ENCODE assay signal across 8 cellular contexts in genomic region chr5:119411935-119412623, GRCh38. TPM values are rescaled to one million over a fixed set of nuclear protein-coding genes. Genes with fewer than 3 reads are reported as not detected.
A peak's percentile ranks its signal among the peaks of the same experiment; 100 is the strongest.
DNase-seq lines count a peak whose midpoint lies in the region; ATAC-seq and TF ChIP-seq lines count a peak whose summit lies in the region.

No MANE protein-coding gene starts in this region.

- POLR2A ChIA-PET in IMR-90 (lab: Charles Lee; ENCODE audit: unreplicated experiment) = no interaction called here
- POLR2A ChIA-PET in PC-3 (lab: Charles Lee; ENCODE audit: unreplicated experiment) = no interaction called here

- peaks cover 3% of the 10 kb centered on the region; the same call in 1 of the 2 replicates for H3K9me1 ChIP-seq in IMR-90 (ENCODE audit: insufficient read depth, low read length)

- TF ChIP-seq POLR2A in IMR-90 (IDR thresholded peaks at IDR 0.05; ENCODE audit: low read depth, low read length) = peak; percentile 58

- H3K27me3 ChIP-seq in DOHH2 (ENCODE audit: control insufficient read depth, low read length) (peaks cover 5% of the 10 kb centered on the region; the same call in 1 of the 2 replicates), IMR-90 (ENCODE audit: control insufficient read depth, insufficient read depth, low read length) (peaks cover 4% of the 10 kb centered on the region), PC-3 (ENCODE audit: low read length) (no peaks in the 10 kb centered on the region)

- H3K23ac ChIP-seq in IMR-90 (ENCODE audit: low read depth, low read length) = peak overlapping the region; percentile 34; the same call in 1 of the 2 replicates

- peaks cover 18% of the 10 kb centered on the region for H3K4me1 Mint-ChIP-seq in activated T-helper 17 cell treated with anti-CD3 and anti-CD28 coated beads, Interleukin-2, amount 50 U/mL, for 72 hours
- H3K4me1 Mint-ChIP-seq in natural killer cell = peaks cover 9 to 10% of the 10 kb centered on the region in 2 donors

- no peaks in the 10 kb centered on the region for H3K9me2 ChIP-seq in DOHH2 (replicated peaks; ENCODE audit: control insufficient read depth, low read length)
- H3K9me2 ChIP-seq in PC-3 (replicated peaks; ENCODE audit: low read length) = no peaks in the 10 kb centered on the region

- CTCF ChIA-PET in IMR-90 (lab: Yijun Ruan, JAX) = interaction anchor here (0.6 to 3.2 kb wide), 35 partner anchors 11 to 424 kb away, joined by 3 to 31 read pairs (median 3); partner anchors contain the start of genes DMXL1, DTWD2 and TNFAIP8
- CTCF ChIA-PET in PC-3 (lab: Charles Lee) = interaction anchor here (0.6 to 1.5 kb wide), 10 partner anchors 76 to 424 kb away, joined by 3 to 12 read pairs (median 4); partner anchors contain the start of genes DMXL1 and DTWD2

- H2BK15ac ChIP-seq in IMR-90 (ENCODE audit: low read depth, low read length) = no peak overlapping the region

- peak overlapping the region; percentile 78 for H3K18ac ChIP-seq in IMR-90 (ENCODE audit: low read depth, low read length)

- H3K4me3 ChIP-seq in DOHH2 (ENCODE audit: low read length) (peak overlapping the region; percentile 68), IMR-90 (ENCODE audit: insufficient read depth, low read depth, low read length) (peak overlapping the region; percentile 59), PC-3 (ENCODE audit: low read length) (peak overlapping the region; percentile 68), urinary bladder (ENCODE audit: low read depth, low read length) (peak overlapping the region; percentile 24)

- peak overlapping the region; percentile 15 for H2BK5ac ChIP-seq in IMR-90 (ENCODE audit: low read depth, low read length, poor library complexity, severe bottlenecking)

- in situ Hi-C loops in IMR-90 (cut with MboI; ENCODE audit: low sequenced_read_pairs) = loop anchor here (5.0 to 10.0 kb wide), 2 partner anchors 387 to 425 kb away; partner anchors contain the start of gene DTWD2

- no peak overlapping the region for H4K91ac ChIP-seq in IMR-90 (ENCODE audit: insufficient read depth, low read depth, low read length)

- no peaks in the 10 kb centered on the region for H3K27me3 Mint-ChIP-seq in activated T-helper 17 cell treated with anti-CD3 and anti-CD28 coated beads, Interleukin-2, amount 50 U/mL, for 72 hours
- H3K27me3 Mint-ChIP-seq in natural killer cell (ENCODE audit: low read depth in 2 of 2) = peaks cover 0 to 4% of the 10 kb centered on the region in 2 donors

- H3K79me2 ChIP-seq in DOHH2 (ENCODE audit: control insufficient read depth, low read length) (no peaks in the 10 kb centered on the region), PC-3 (ENCODE audit: low read length) (no peaks in the 10 kb centered on the region)

- H3K14ac ChIP-seq in IMR-90 (replicated peaks; ENCODE audit: low read depth, low read length) = peak overlapping the region; percentile 35; the same call in 1 of the 2 replicates

- peak overlapping the region; percentile 85 for H3K4me2 ChIP-seq in DOHH2 (ENCODE audit: low read length)
- H3K4me2 ChIP-seq in IMR-90 (ENCODE audit: low read depth, low read length) = peak overlapping the region; percentile 80
- H3K4me2 ChIP-seq in PC-3 (ENCODE audit: low read length) = peak overlapping the region; percentile 91

- intact Hi-C loops in IMR-90 (cut with micrococcal nuclease) (loop anchor here (1.0 kb wide), 5 partner anchors 56 to 424 kb away; partner anchors contain the start of genes DTWD2 and TNFAIP8), PC-3 (cut with micrococcal nuclease) (loop anchor here (1.0 to 5.0 kb wide), 9 partner anchors 56 to 424 kb away; partner anchors contain the start of genes DMXL1, DTWD2 and TNFAIP8), natural killer cell (cut with micrococcal nuclease) (loop anchor here (1.0 to 2.0 kb wide), 4 partner anchors 97 to 424 kb away; partner anchors contain the start of gene DTWD2)

- peaks cover 16% of the 10 kb centered on the region for H3K4me1 ChIP-seq in DOHH2 (ENCODE audit: control insufficient read depth, low read length)
- peaks cover 2% of the 10 kb centered on the region for H3K4me1 ChIP-seq in IMR-90 (ENCODE audit: control insufficient read depth, insufficient read depth, low read length)
- peaks cover 20% of the 10 kb centered on the region for H3K4me1 ChIP-seq in PC-3 (ENCODE audit: insufficient read depth, low read length)
- no peaks in the 10 kb centered on the region for H3K4me1 ChIP-seq in urinary bladder (ENCODE audit: insufficient read depth)

- H2AK9ac ChIP-seq in IMR-90 (replicated peaks; ENCODE audit: low read depth, low read length, poor library complexity) = no peak overlapping the region

- H2AK5ac ChIP-seq in IMR-90 (ENCODE audit: low read depth, low read length) = no peak overlapping the region

- H2AFZ ChIP-seq in IMR-90 (replicated peaks; ENCODE audit: low read length, poor library complexity) (peak overlapping the region; percentile 69), PC-3 (ENCODE audit: low read length) (peak overlapping the region; percentile 72)

- H3K9me3 Mint-ChIP-seq in activated T-helper 17 cell treated with anti-CD3 and anti-CD28 coated beads, Interleukin-2, amount 50 U/mL, for 72 hours = no peaks in the 10 kb centered on the region
- H3K9me3 Mint-ChIP-seq in natural killer cell = no peaks in the 10 kb centered on the region

- H4K8ac ChIP-seq in IMR-90 (ENCODE audit: low read depth in 2 of 2, low read length in 2 of 2) = peak overlapping the region in 1 of 2 experiments; percentile 48; a peak in 2 of 4 replicates

- BruUV-seq in IMR-90 (replicated peaks; lab: Mats Ljungman, UMichigan) = no TSS peak
- BruUV-seq in PC-3 (replicated peaks; lab: Mats Ljungman, UMichigan) = no TSS peak

- peak overlapping the region; percentile 71 for H3K9ac ChIP-seq in IMR-90 (ENCODE audit: low read depth, low read length)
- peak overlapping the region; percentile 70 for H3K9ac ChIP-seq in PC-3 (ENCODE audit: low read length)

- peak overlapping the region; percentile 73 for H2BK120ac ChIP-seq in IMR-90 (ENCODE audit: low read depth, low read length)

- peak; percentile 70 for ATAC-seq in GM21529 (IDR thresholded peaks at IDR 0.05; ENCODE audit: unreplicated experiment)
- ATAC-seq in IMR-90 (ENCODE audit: low read depth) = peak; percentile 94
- ATAC-seq in PC-3 = peak; percentile 89
- peak; percentile 80 for ATAC-seq in activated T-helper 17 cell treated with anti-CD3 and anti-CD28 coated beads, Interleukin-2, amount 50 U/mL, for 72 hours (replicated peaks)
- ATAC-seq in natural killer cell = peak; percentile 84 to 98 (median 96)

- no peaks in the 10 kb centered on the region for H3K79me1 ChIP-seq in IMR-90 (ENCODE audit: low read depth in 1 of 2, low read length in 2 of 2)

- DNase-seq in IMR-90 = peak; percentile 81
- peak; percentile 78 for DNase-seq in PC-3
- peak; percentile 75 for DNase-seq in fibroblast of the conjunctiva (ENCODE audit: low read depth)
- DNase-seq in natural killer cell = peak; percentile 21

- TF ChIP-seq CTCF in DOHH2 (IDR thresholded peaks at IDR 0.05; ENCODE audit: low read depth, low read length, poor library complexity, severe bottlenecking) = peak; percentile 90
- peak; percentile 91 for TF ChIP-seq CTCF in IMR-90 (conservative IDR thresholded peaks at IDR 0.05; ENCODE audit: low read depth, low read length)
- TF ChIP-seq CTCF in PC-3 (conservative IDR thresholded peaks at IDR 0.05; ENCODE audit: low read depth, low read length) = peak; percentile 92
- TF ChIP-seq CTCF in natural killer cell (IDR thresholded peaks at IDR 0.05) = peak; percentile 94

- peak overlapping the region; percentile 71; the same call in 1 of the 2 replicates for H2BK20ac ChIP-seq in IMR-90 (ENCODE audit: low read depth, low read length)

- peak overlapping the region; percentile 55 for H3K4ac ChIP-seq in IMR-90 (ENCODE audit: low read depth, low read length)

- H3K27ac ChIP-seq in DOHH2 (ENCODE audit: low read depth, low read length) (no peak overlapping the region), IMR-90 (ENCODE audit: insufficient read depth, low read length) (peak overlapping the region; percentile 65), PC-3 (ENCODE audit: low read length) (peak overlapping the region; percentile 69), urinary bladder (ENCODE audit: low read depth) (no peak overlapping the region)

- WGBS in IMR-90 (ENCODE audit: extremely low coverage in 2 of 2, insufficient read length in 1 of 2), 2 experiments = 0% methylated on average over 4 of the region's 13 CpGs; no CpG with 5 or more reads in 1 of the 2 experiments
- WGBS in urinary bladder = 7% methylated on average over 13 of the region's 13 CpGs

- H3K36me3 Mint-ChIP-seq in activated T-helper 17 cell treated with anti-CD3 and anti-CD28 coated beads, Interleukin-2, amount 50 U/mL, for 72 hours (ENCODE audit: low read depth) = no peaks in the 10 kb centered on the region
- H3K36me3 Mint-ChIP-seq in natural killer cell = no peaks in the 10 kb centered on the region

- H3K36me3 ChIP-seq in DOHH2 (ENCODE audit: control insufficient read depth, low read length) (no peaks in the 10 kb centered on the region), IMR-90 (ENCODE audit: control insufficient read depth, insufficient read depth, low read length) (no peaks in the 10 kb centered on the region), PC-3 (ENCODE audit: low read depth, low read length) (no peaks in the 10 kb centered on the region), urinary bladder (ENCODE audit: insufficient read depth) (no peaks in the 10 kb centered on the region)

- no peaks in the 10 kb centered on the region for H3F3A ChIP-seq in DOHH2 (ENCODE audit: control insufficient read depth, insufficient read depth)
- no peaks in the 10 kb centered on the region for H3F3A ChIP-seq in PC-3 (ENCODE audit: low read length, unreplicated experiment)

- H4K20me1 ChIP-seq in DOHH2 (ENCODE audit: control insufficient read depth, insufficient read depth, low read depth, low read length) (no peaks in the 10 kb centered on the region), IMR-90 (ENCODE audit: insufficient read depth, low read length) (no peaks in the 10 kb centered on the region), PC-3 (ENCODE audit: low read length) (no peaks in the 10 kb centered on the region)

- TF ChIP-seq RAD21 in IMR-90 (IDR thresholded peaks at IDR 0.05; ENCODE audit: low read length) = peak; percentile 89

- peak overlapping the region; percentile 85 for H3K27ac Mint-ChIP-seq in activated T-helper 17 cell treated with anti-CD3 and anti-CD28 coated beads, Interleukin-2, amount 50 U/mL, for 72 hours
- H3K27ac Mint-ChIP-seq in natural killer cell = peak overlapping the region in 1 of 2 donors; percentile 85

- peak overlapping the region; percentile 84 for H3K4me3 Mint-ChIP-seq in activated T-helper 17 cell treated with anti-CD3 and anti-CD28 coated beads, Interleukin-2, amount 50 U/mL, for 72 hours
- H3K4me3 Mint-ChIP-seq in natural killer cell = peak overlapping the region; percentile 94

- H3K9me3 ChIP-seq in DOHH2 (ENCODE audit: control insufficient read depth, insufficient read depth, low read length) (no peaks in the 10 kb centered on the region), IMR-90 (ENCODE audit: control insufficient read depth, insufficient read depth, low read length) (no peaks in the 10 kb centered on the region), PC-3 (ENCODE audit: low read length) (no peaks in the 10 kb centered on the region)

- H4K5ac ChIP-seq in IMR-90 (ENCODE audit: low read depth, low read length) = peak overlapping the region; percentile 45; the same call in 1 of the 2 replicates

- dilution Hi-C loops in IMR-90 (cut with HindIII; ENCODE audit: low sequenced_read_pairs, unreplicated experiment) = no loop called here

- H3K56ac ChIP-seq in IMR-90 (ENCODE audit: extremely low read depth, insufficient read depth, low read length) = peak overlapping the region; percentile 68

RNA-seq across cellular contexts. Expression of gene HSD17B4, which starts 40.2 kb away (rescaled TPM):
- total RNA-seq in IMR-90 (2012; rRNA removed) = 123 and 154 TPM in 2 replicates
- polyA plus RNA-seq in IMR-90 (2012; rRNA removed) = 81.5 and 95.1 TPM in 2 replicates
- polyA plus RNA-seq in IMR-90 (2012; cell fraction: cytosol; rRNA removed) = 19.3 and 22.5 TPM in 2 replicates
- polyA plus RNA-seq in IMR-90 (2012; cell fraction: nucleus; rRNA removed; ENCODE audit: low replicate concordance) = 15.5 and 85.5 TPM in 2 replicates
- total RNA-seq in PC-3 (2014; rRNA removed) = 101 and 165 TPM in 2 replicates
- 10 to 100 TPM; 41.4 to 61.8 TPM for total RNA-seq in activated T-helper 17 cell treated with anti-CD3 and anti-CD28 coated beads, Interleukin-2, amount 50 U/mL, for 72 hours
- total RNA-seq in natural killer cell = 10 to 100 TPM; 38.2 to 76.9 (median 51.9) TPM
- 226 TPM for total RNA-seq in urinary bladder
- 204 TPM for polyA plus RNA-seq in urinary bladder

RNA-seq across cellular contexts. Expression of gene TNFAIP8, which starts 56.3 kb away (rescaled TPM):
- total RNA-seq in IMR-90 (2012; rRNA removed) = 29.9 and 42.5 TPM in 2 replicates
- polyA plus RNA-seq in IMR-90 (2012; rRNA removed) = 16.2 and 20.3 TPM in 2 replicates
- polyA plus RNA-seq in IMR-90 (2012; cell fraction: cytosol; rRNA removed) = 2.1 and 6.1 TPM in 2 replicates
- 1.7 and 6.6 TPM in 2 replicates for polyA plus RNA-seq in IMR-90 (2012; cell fraction: nucleus; rRNA removed; ENCODE audit: low replicate concordance)
- total RNA-seq in PC-3 (2014; rRNA removed) = 11.8 and 20.0 TPM in 2 replicates
- total RNA-seq in activated T-helper 17 cell treated with anti-CD3 and anti-CD28 coated beads, Interleukin-2, amount 50 U/mL, for 72 hours = 100 to 1,000 TPM; 129 to 170 TPM
- total RNA-seq in natural killer cell = 10 to 100 TPM; 47.6 to 87.5 (median 76.3) TPM
- 49.9 TPM for total RNA-seq in urinary bladder
- polyA plus RNA-seq in urinary bladder = 21.6 TPM

Comparison
In these comparisons a context has a peak if more than half of its experiments do, and no peak if none do; other contexts are left out.
1. H3K27ac ChIP-seq: peak in IMR-90 (single experiment) and PC-3 (single experiment); none in DOHH2 (single experiment) and urinary bladder (single experiment).
2. DNase-seq: peak in every context shown above with its lines; median percentile 81 in IMR-90; 78 in PC-3; 75 in fibroblast of the conjunctiva; 21 in natural killer cell.
3. Peak in every context shown above with its lines, with median percentiles within 50 percentile points of each other: H3K4me2 ChIP-seq, H3K4me3 ChIP-seq, CTCF ChIP-seq and ATAC-seq.